In genomic region chr10:7312179-7312857, GRCh38 we compare ENCODE assay signal across 24 cellular contexts.
"Had no signal": no experiment of that assay in that cellular context is flagged by ENCODE, and none has a peak within 500 bp of the region (broad histone marks: within the 10 kb centered on the region; RNA-seq: fewer than 3 reads in every experiment).

No MANE protein-coding gene starts in this region.

- H3K27me3 Mint-ChIP-seq: activated B cell treated with CpG ODN at 0.5 μM for 24 hours; activated CD4-positive, alpha-beta memory T cell treated with anti-CD3 and anti-CD28 coated beads for 36 hours; activated naive CD8-positive, alpha-beta T cell treated with anti-CD3 and anti-CD28 coated beads, Interleukin-2, amount 50 U/mL, for 24 hours; naive thymus-derived CD4-positive, alpha-beta T cell; T-helper 17 cell had no signal

- ATAC-seq: activated naive CD8-positive, alpha-beta T cell treated with anti-CD3 and anti-CD28 coated beads, Interleukin-2, amount 50 U/mL, for 24 hours; body of pancreas; heart right ventricle; left lobe of liver; naive thymus-derived CD4-positive, alpha-beta T cell; stimulated activated naive CD8-positive, alpha-beta T cell treated with anti-CD3 and anti-CD28 coated beads, Interleukin-15, Interleukin-2, amounts not matched to agents 100 U/mL and 50 U/mL, for 24 hours; T-helper 17 cell had no signal

- FAIRE-seq: endometrium had no signal

- DNase-seq: activated B cell treated with CpG ODN at 0.5 μM for 24 hours; activated CD4-positive, alpha-beta memory T cell treated with anti-CD3 and anti-CD28 coated beads for 36 hours; activated CD4-positive, alpha-beta T cell treated with anti-CD3 and anti-CD28 coated beads for 48 hours; activated naive CD4-positive, alpha-beta T cell treated with Interleukin-2 at 50 U/mL for 16 hours; activated naive CD8-positive, alpha-beta T cell treated with anti-CD3 and anti-CD28 coated beads, Interleukin-2, amount 50 U/mL, for 24 hours; activated T-cell treated with anti-CD3 and anti-CD28 coated beads, Interleukin-2, amount 50 U/mL, for 48 hours; body of pancreas; effector CD4-positive, alpha-beta T cell; foreskin fibroblast; heart right ventricle; islet precursor cell; lower lobe of right lung; naive thymus-derived CD4-positive, alpha-beta T cell; ovary; stimulated activated CD4-positive, alpha-beta T cell treated with anti-CD3 and anti-CD28 coated beads, Interleukin-4, amount 100 ng/mL, for 24 hours; stimulated activated naive CD8-positive, alpha-beta T cell treated with anti-CD3 and anti-CD28 coated beads, Interleukin-15, Interleukin-2, amounts not matched to agents 100 U/mL and 50 U/mL, for 24 hours; substantia nigra; T-helper 17 cell; thyroid gland had no signal

- H3K4me3 ChIP-seq: body of pancreas, cardiac muscle cell, heart right ventricle, lower lobe of right lung, ovary, prostate gland, right atrium auricular region, thyroid gland had no signal

- H3K9me3 ChIP-seq: body of pancreas, lower lobe of right lung, ovary, prostate gland, thyroid gland had no signal

- H3K27me3 ChIP-seq: body of pancreas, cardiac muscle cell, heart right ventricle, ovary, right atrium auricular region, thyroid gland had no signal

- H3K27ac Mint-ChIP-seq: activated B cell treated with CpG ODN at 0.5 μM for 24 hours; activated CD4-positive, alpha-beta memory T cell treated with anti-CD3 and anti-CD28 coated beads for 36 hours; activated naive CD8-positive, alpha-beta T cell treated with anti-CD3 and anti-CD28 coated beads, Interleukin-2, amount 50 U/mL, for 24 hours; T-helper 17 cell had no signal

- H3K4me1 ChIP-seq: body of pancreas, lower lobe of right lung, prostate gland, right atrium auricular region, thyroid gland had no signal

- H3K27ac ChIP-seq: body of pancreas, cardiac muscle cell, heart right ventricle, lower lobe of right lung, ovary, prostate gland, right atrium auricular region, thyroid gland had no signal

- H3K36me3 ChIP-seq: cardiac muscle cell, lower lobe of right lung, ovary, prostate gland, right atrium auricular region, thyroid gland had no signal

- H3K4me3 Mint-ChIP-seq: activated B cell treated with CpG ODN at 0.5 μM for 24 hours; activated CD4-positive, alpha-beta memory T cell treated with anti-CD3 and anti-CD28 coated beads for 36 hours; activated naive CD8-positive, alpha-beta T cell treated with anti-CD3 and anti-CD28 coated beads, Interleukin-2, amount 50 U/mL, for 24 hours; naive thymus-derived CD4-positive, alpha-beta T cell; T-helper 17 cell had no signal
